1 cellular context compared by ENCODE assay signal in the genomic region with DNA sequence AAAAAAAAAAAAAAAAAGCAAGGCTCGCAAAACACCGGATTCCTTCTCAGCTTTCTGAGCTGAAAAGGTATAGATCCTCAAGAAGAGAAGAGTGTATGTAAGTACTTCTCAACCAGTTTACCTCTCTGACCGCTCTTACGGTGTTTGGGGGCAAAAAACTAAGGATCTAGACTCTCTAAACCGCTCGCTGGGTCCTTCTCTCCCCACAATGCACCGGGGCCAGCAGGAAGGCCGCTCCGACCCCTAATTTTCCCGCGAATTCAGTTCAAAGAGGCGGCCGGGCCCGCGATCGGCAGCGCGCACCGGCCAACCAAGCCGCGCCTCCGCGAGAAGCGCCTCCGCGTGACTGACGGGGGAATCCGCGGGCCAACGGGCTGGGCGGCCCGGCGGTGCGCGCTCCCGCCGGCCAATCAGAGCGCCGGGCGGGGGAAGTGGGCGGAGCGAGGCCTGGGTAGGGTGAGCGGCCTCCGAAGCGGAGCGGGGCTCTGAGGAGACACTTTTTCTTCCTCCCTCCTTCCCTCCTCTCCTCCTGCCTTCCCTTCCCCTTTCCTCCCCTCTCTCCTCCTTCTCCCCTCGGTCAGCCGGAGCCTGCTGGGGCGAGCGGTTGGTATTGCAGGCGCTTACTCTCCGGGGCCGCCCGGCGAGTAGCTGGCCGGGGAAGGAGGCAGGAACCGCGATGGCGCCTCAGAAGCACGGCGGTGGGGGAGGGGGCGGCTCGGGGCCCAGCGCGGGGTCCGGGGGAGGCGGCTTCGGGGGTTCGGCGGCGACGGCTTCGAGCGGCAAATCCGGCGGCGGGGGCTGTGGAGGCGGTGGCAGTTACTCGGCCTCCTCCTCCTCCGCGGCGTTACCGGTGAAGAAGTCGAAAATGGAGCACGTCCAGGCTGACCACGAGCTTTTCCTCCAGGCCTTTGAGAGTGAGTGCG.
A peak's percentile ranks its signal among the peaks of the same experiment; 100 is the strongest.
TF ChIP-seq lines count a peak whose summit lies in the region.

No MANE protein-coding gene starts in this region.

TF ChIP-seq in GM12878, 131 proteins besides CTCF, POLR2A, EP300 and RAD21 (continued from another document):
- TF ChIP-seq, protein P1, sequence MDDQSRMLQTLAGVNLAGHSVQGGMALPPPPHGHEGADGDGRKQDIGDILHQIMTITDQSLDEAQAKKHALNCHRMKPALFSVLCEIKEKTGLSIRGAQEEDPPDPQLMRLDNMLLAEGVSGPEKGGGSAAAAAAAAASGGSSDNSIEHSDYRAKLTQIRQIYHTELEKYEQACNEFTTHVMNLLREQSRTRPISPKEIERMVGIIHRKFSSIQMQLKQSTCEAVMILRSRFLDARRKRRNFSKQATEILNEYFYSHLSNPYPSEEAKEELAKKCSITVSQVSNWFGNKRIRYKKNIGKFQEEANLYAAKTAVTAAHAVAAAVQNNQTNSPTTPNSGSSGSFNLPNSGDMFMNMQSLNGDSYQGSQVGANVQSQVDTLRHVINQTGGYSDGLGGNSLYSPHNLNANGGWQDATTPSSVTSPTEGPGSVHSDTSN (IDR thresholded peaks at IDR 0.05; ENCODE audit: insufficient replicate concordance, low read depth, low read length) = peak; percentile 70
- TF ChIP-seq YY1 (IDR thresholded peaks at IDR 0.05; ENCODE audit: low read depth, low read length) (peak; percentile 77; the same call in 1 of the 2 replicates), EGR1 (IDR thresholded peaks at IDR 0.05; ENCODE audit: borderline replicate concordance in 1 of 2, low read depth in 2 of 2, low read length in 2 of 2) (peak in 1 of 2 experiments; percentile 8; a peak in 1 of 3 replicates), MXI1 (IDR thresholded peaks at IDR 0.05; ENCODE audit: low read depth, low read length) (0 out of 2 replicates have a peak, but pooled peaks have one; percentile 34), ZNF384 (IDR thresholded peaks at IDR 0.05; ENCODE audit: borderline replicate concordance, low read depth, low read length) (peak; percentile 54; the same call in 1 of the 2 replicates), POLR2AphosphoS2 (IDR thresholded peaks at IDR 0.05; ENCODE audit: low read depth, low read length) (0 out of 2 replicates have a peak, but pooled peaks have one; percentile 45), BHLHE40 (IDR thresholded peaks at IDR 0.05; ENCODE audit: borderline replicate concordance in 1 of 2, low read depth in 2 of 2, low read length in 1 of 2) (peak in 1 of 2 experiments; percentile 18; a peak in 1 of 4 replicates), PML (IDR thresholded peaks at IDR 0.05; ENCODE audit: low read length) (peak; percentile 83), POLR2AphosphoS5 (IDR thresholded peaks at IDR 0.05; ENCODE audit: low read length) (peak; percentile 92), ZNF622 (IDR thresholded peaks at IDR 0.05) (peak; percentile 37; the same call in 1 of the 2 replicates), SMAD5 (IDR thresholded peaks at IDR 0.05; ENCODE audit: low read depth) (peak; percentile 59; the same call in 1 of the 2 replicates), CREB1 (IDR thresholded peaks at IDR 0.05; ENCODE audit: low read depth) (0 out of 2 replicates have a peak, but pooled peaks have one; percentile 24), NBN (IDR thresholded peaks at IDR 0.05) (peak; percentile 75), SP1 (IDR thresholded peaks at IDR 0.05; ENCODE audit: low read depth, low read length) (peak; percentile 50)
- TF ChIP-seq, protein P2, sequence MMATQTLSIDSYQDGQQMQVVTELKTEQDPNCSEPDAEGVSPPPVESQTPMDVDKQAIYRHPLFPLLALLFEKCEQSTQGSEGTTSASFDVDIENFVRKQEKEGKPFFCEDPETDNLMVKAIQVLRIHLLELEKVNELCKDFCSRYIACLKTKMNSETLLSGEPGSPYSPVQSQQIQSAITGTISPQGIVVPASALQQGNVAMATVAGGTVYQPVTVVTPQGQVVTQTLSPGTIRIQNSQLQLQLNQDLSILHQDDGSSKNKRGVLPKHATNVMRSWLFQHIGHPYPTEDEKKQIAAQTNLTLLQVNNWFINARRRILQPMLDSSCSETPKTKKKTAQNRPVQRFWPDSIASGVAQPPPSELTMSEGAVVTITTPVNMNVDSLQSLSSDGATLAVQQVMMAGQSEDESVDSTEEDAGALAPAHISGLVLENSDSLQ (IDR thresholded peaks at IDR 0.05) = peak; percentile 87
- TF ChIP-seq, protein P3, sequence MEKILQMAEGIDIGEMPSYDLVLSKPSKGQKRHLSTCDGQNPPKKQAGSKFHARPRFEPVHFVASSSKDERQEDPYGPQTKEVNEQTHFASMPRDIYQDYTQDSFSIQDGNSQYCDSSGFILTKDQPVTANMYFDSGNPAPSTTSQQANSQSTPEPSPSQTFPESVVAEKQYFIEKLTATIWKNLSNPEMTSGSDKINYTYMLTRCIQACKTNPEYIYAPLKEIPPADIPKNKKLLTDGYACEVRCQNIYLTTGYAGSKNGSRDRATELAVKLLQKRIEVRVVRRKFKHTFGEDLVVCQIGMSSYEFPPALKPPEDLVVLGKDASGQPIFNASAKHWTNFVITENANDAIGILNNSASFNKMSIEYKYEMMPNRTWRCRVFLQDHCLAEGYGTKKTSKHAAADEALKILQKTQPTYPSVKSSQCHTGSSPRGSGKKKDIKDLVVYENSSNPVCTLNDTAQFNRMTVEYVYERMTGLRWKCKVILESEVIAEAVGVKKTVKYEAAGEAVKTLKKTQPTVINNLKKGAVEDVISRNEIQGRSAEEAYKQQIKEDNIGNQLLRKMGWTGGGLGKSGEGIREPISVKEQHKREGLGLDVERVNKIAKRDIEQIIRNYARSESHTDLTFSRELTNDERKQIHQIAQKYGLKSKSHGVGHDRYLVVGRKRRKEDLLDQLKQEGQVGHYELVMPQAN (conservative IDR thresholded peaks at IDR 0.05) = peak; percentile 71; the same call in 1 of the 2 replicates
- TF ChIP-seq, protein P4, sequence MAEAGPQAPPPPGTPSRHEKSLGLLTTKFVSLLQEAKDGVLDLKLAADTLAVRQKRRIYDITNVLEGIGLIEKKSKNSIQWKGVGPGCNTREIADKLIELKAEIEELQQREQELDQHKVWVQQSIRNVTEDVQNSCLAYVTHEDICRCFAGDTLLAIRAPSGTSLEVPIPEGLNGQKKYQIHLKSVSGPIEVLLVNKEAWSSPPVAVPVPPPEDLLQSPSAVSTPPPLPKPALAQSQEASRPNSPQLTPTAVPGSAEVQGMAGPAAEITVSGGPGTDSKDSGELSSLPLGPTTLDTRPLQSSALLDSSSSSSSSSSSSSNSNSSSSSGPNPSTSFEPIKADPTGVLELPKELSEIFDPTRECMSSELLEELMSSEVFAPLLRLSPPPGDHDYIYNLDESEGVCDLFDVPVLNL (IDR thresholded peaks at IDR 0.05; ENCODE audit: low read depth, low read length) = peak; percentile 61; the same call in 1 of the 2 replicates
